15 cellular contexts compared by ENCODE assay signal in the genomic region with DNA sequence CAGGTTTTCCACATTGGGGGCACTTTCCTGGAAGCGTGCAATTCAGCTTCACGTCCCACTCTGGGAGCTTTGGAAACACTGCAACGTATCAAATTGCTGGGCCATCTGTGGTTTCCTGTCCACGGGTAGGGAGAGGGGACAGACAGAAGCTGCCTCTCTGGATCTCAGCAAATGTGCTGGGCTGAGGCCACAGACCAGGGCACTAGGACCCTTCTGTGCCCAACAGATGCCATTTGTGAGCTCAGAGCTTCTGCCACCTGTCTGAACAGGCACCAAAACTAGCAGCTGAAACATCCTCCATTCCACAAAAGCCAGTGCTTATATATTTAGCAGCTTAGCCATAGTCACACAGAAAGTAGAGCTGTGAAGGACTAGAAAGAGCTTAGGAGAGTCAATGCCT.
"Had no signal": no experiment of that assay in that cellular context is flagged by ENCODE, and none has a peak within 500 bp of the region (broad histone marks: within the 10 kb centered on the region; RNA-seq: fewer than 3 reads in every experiment).

No MANE protein-coding gene starts in this region.

- H3K4me3 ChIP-seq: body of pancreas, gastrocnemius medialis, hepatocyte, neural progenitor cell had no signal

- H3K27me3 ChIP-seq: body of pancreas, gastrocnemius medialis, hepatocyte, neural progenitor cell had no signal

- H3K36me3 ChIP-seq: gastrocnemius medialis, neural progenitor cell had no signal

- H3K9me3 Mint-ChIP-seq: activated naive CD4-positive, alpha-beta T cell treated with anti-CD3 and anti-CD28 coated beads, Interleukin-2, amount 50 U/mL, for 72 hours; effector memory CD8-positive, alpha-beta T cell; neural progenitor cell had no signal

- H3K4me1 ChIP-seq: gastrocnemius medialis, parathyroid adenoma had no signal

- H3K4me3 Mint-ChIP-seq: effector memory CD8-positive, alpha-beta T cell; neural progenitor cell had no signal

- H3K9me3 ChIP-seq: body of pancreas, gastrocnemius medialis had no signal

- H3K36me3 Mint-ChIP-seq: activated naive CD4-positive, alpha-beta T cell treated with anti-CD3 and anti-CD28 coated beads, Interleukin-2, amount 50 U/mL, for 72 hours; neural progenitor cell had no signal

- H3K27ac Mint-ChIP-seq: activated naive CD4-positive, alpha-beta T cell treated with anti-CD3 and anti-CD28 coated beads, Interleukin-2, amount 50 U/mL, for 72 hours; effector memory CD8-positive, alpha-beta T cell; neural progenitor cell had no signal

- DNase-seq: activated effector memory CD4-positive, alpha-beta T cell treated with Interleukin-2 at 50 U/mL for 16 hours; activated T-cell treated with anti-CD3 and anti-CD28 coated beads, Interleukin-2, amount 50 U/mL, for 1 hour; amniotic stem cell; body of pancreas; central memory CD4-positive, alpha-beta T cell; effector memory CD8-positive, alpha-beta T cell; gastrocnemius medialis; kidney; small intestine had no signal

- ATAC-seq: activated CD4-positive, CD25-positive, alpha-beta regulatory T cell treated with anti-CD3 and anti-CD28 coated beads, Interleukin-2, amount 50 U/mL, for 24 hours; activated naive CD4-positive, alpha-beta T cell treated with anti-CD3 and anti-CD28 coated beads, Interleukin-2, amount 50 U/mL, for 72 hours; body of pancreas; effector memory CD8-positive, alpha-beta T cell; gastrocnemius medialis had no signal

- H3K27ac ChIP-seq: epithelial cell of prostate, gastrocnemius medialis, hepatocyte, neural progenitor cell, parathyroid adenoma had no signal
